ENCODE assay signal across 8 cellular contexts in the genomic region with DNA sequence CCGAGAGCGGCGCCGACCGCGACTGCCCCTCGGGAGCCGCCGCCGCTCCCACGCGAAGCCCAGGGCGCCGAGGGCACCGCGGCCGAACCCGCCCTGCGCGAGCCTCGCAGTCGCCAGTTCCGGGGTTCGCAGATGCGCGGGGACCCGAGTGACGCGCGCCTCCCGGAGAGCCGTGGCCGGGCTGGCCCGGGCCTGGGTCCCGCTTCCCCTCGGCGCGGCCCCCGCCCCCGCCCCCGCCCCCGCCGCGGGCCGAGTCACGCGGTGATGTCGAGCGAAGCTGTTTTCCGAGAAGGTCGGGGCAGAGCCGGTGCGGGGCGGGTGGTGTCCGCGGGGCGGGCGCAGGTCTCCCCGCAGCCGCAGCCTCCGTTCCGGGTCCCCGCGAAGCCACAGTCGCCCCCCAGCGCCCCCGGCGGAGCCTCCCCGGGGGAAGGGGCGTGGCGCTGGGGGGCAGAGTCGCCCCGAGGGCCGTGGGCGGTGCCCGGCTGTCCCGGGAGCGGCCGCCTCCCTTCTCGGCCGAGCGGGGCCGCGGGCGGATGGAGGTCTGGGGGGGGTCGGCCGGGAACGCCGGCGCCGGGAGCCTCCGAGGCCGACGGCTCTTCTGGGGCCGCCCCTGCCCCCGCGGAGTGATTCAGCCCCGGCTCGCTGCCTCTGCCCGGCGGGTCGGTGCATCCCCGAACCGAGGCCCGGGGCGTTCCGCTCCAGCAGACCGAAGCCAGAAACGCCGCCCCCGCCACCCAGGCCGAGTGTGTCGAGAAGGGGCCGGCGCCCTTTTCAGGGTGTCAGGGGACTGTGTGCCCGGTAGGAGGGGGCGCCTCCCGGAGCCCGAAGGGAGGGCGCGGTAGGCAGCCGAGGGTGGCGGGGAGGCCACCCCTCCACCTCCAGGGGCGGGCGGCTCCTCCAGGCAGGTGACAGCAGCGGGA. TPM values are rescaled to one million over a fixed set of nuclear protein-coding genes. Genes with fewer than 3 reads are reported as not detected.
A peak's percentile ranks its signal among the peaks of the same experiment; 100 is the strongest.
DNase-seq lines count a peak whose midpoint lies in the region; ATAC-seq and TF ChIP-seq lines count a peak whose summit lies in the region.

No MANE protein-coding gene starts in this region.

- H3K4me1 ChIP-seq in SJCRH30 (peaks cover 46% of the 10 kb centered on the region), body of pancreas (peaks cover 46% of the 10 kb centered on the region)

- H3K27me3 ChIP-seq in SJCRH30 (no peaks in the 10 kb centered on the region), body of pancreas (no peaks in the 10 kb centered on the region)

- 5% methylated on average over 77 of the region's 126 CpGs; no CpG with 5 or more reads in 1 of the 2 donors for WGBS in body of pancreas, 2 donors

- H3K4me3 Mint-ChIP-seq in WTC11 = no peak overlapping the region

- DNase-seq in GM13977 (ENCODE audit: low spot score) (peak; percentile 85), SJCRH30 (peak in 1 of 2 experiments; percentile 58), body of pancreas (peak in 3 of 4 donors; percentile 43 to 49 (median 44)), kidney tubule cell (ENCODE audit: low spot score) (peak; percentile 51), islet precursor cell (no peak), WTC11 (ENCODE audit: low spot score) (no peak)
- DNase-seq in stimulated activated CD8-positive, alpha-beta memory T cell treated with anti-CD3 and anti-CD28 coated beads, Interleukin-12 subunit alpha, Interleukin-12 subunit beta, amount 100 ng/mL, for 4 hours (ENCODE audit: low read depth) = peak; percentile 48

- H3K9me3 ChIP-seq in SJCRH30 (replicated peaks) (no peaks in the 10 kb centered on the region), body of pancreas (no peaks in the 10 kb centered on the region)

- POLR2A ChIA-PET in WTC11 (lab: Charles Lee) = no interaction called here

- peak; percentile 10 for ATAC-seq in body of pancreas
- ATAC-seq in GM18505 (IDR thresholded peaks at IDR 0.05; ENCODE audit: unreplicated experiment) = no peak
- no peak for ATAC-seq in WTC11

- CTCF ChIA-PET in WTC11 (lab: Charles Lee) = no interaction called here

- H3K9me3 Mint-ChIP-seq in WTC11 = no peaks in the 10 kb centered on the region

- H3K27ac ChIP-seq in SJCRH30 (no peak overlapping the region; the same call in 1 of the 2 replicates), body of pancreas (peak overlapping the region; percentile 39 to 83 (median 79))

- H3K36me3 Mint-ChIP-seq in WTC11 = peaks cover 2% of the 10 kb centered on the region; the same call in 1 of the 2 replicates

- TF ChIP-seq CTCF in GM13977 (IDR thresholded peaks at IDR 0.05; ENCODE audit: extremely low read depth, insufficient read depth, missing control alignments) (no peak), body of pancreas (IDR thresholded peaks at IDR 0.05) (no peak), WTC11 (IDR thresholded peaks at IDR 0.05) (no peak)

- intact Hi-C loops in body of pancreas (cut with DNase I) = no loop called here

- peaks cover 39% of the 10 kb centered on the region for H3K27me3 Mint-ChIP-seq in WTC11 (ENCODE audit: low read depth)

- H3K27ac Mint-ChIP-seq in WTC11 = no peak overlapping the region

- in situ Hi-C loops in GM13977 (cut with MboI; ENCODE audit: low pct_unique_long_range_greater_than_20kb, low sequenced_read_pairs, unreplicated experiment) = no loop called here

- H3K4me1 Mint-ChIP-seq in WTC11 = peaks cover 41% of the 10 kb centered on the region

- TF ChIP-seq POLR2A in body of pancreas (IDR thresholded peaks at IDR 0.05) = no peak
- TF ChIP-seq POLR2A in GM18505 (IDR thresholded peaks at IDR 0.05; ENCODE audit: borderline replicate concordance, extremely low read depth, insufficient read depth, insufficient read length) = no peak

- H3K4me3 ChIP-seq in SJCRH30 (peak overlapping the region; percentile 91), body of pancreas (peak overlapping the region; percentile 23 to 25)

- H3K36me3 ChIP-seq in SJCRH30 (peaks cover 20% of the 10 kb centered on the region), body of pancreas (replicated peaks in 1 of 2; ENCODE audit: insufficient read depth in 1 of 2, low read depth in 2 of 2) (no peaks in the 10 kb centered on the region)

TF ChIP-seq in WTC11, 78 proteins besides CTCF, POLR2A, EP300 and RAD21:
- TF ChIP-seq ZNF317 (CRISPR knock-in tag; IDR thresholded peaks at IDR 0.05; ENCODE audit: borderline replicate concordance, low read depth) (no peak), EMX1 (CRISPR knock-in tag; IDR thresholded peaks at IDR 0.05) (no peak), IRF2 (CRISPR knock-in tag; IDR thresholded peaks at IDR 0.05; ENCODE audit: borderline replicate concordance, low read depth) (no peak), TP53 (CRISPR knock-in tag; IDR thresholded peaks at IDR 0.05) (no peak), HMGA2 (CRISPR knock-in tag; IDR thresholded peaks at IDR 0.05) (no peak), RORB (CRISPR knock-in tag; IDR thresholded peaks at IDR 0.05) (no peak), MYBL2 (CRISPR knock-in tag; IDR thresholded peaks at IDR 0.05) (no peak), ZNF232 (CRISPR knock-in tag; IDR thresholded peaks at IDR 0.05) (no peak), NFE2L1 (CRISPR knock-in tag; IDR thresholded peaks at IDR 0.05) (no peak)
- TF ChIP-seq, protein P1, sequence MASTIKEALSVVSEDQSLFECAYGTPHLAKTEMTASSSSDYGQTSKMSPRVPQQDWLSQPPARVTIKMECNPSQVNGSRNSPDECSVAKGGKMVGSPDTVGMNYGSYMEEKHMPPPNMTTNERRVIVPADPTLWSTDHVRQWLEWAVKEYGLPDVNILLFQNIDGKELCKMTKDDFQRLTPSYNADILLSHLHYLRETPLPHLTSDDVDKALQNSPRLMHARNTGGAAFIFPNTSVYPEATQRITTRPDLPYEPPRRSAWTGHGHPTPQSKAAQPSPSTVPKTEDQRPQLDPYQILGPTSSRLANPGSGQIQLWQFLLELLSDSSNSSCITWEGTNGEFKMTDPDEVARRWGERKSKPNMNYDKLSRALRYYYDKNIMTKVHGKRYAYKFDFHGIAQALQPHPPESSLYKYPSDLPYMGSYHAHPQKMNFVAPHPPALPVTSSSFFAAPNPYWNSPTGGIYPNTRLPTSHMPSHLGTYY (CRISPR knock-in tag; IDR thresholded peaks at IDR 0.05) = no peak

RNA-seq across cellular contexts. Expression of a gene that starts 1.5 kb away (rescaled TPM):
- 46.2 and 49.7 TPM in 2 replicates for total RNA-seq in SJCRH30 (2014; rRNA removed; shearing (Covaris generic))
- 10 to 100 TPM; 21.3 to 26.4 TPM for total RNA-seq in body of pancreas
- 27.7 to 29.3 TPM (median 28.1 TPM) in 3 replicates for total RNA-seq in WTC11 (2021)

Comparison
In these comparisons a context has a peak if more than half of its experiments do, and no peak if none do; other contexts are left out.
1. DNase-seq: peak in GM13977 (single experiment), body of pancreas (3 of 4), kidney tubule cell (single experiment) and stimulated activated CD8-positive, alpha-beta memory T cell treated with anti-CD3 and anti-CD28 coated beads, Interleukin-12 subunit alpha, Interleukin-12 subunit beta, amount 100 ng/mL, for 4 hours (single experiment); none in islet precursor cell (single experiment) and WTC11 (single experiment).